ENCODE assay signal across 20 cellular contexts in the genomic region with DNA sequence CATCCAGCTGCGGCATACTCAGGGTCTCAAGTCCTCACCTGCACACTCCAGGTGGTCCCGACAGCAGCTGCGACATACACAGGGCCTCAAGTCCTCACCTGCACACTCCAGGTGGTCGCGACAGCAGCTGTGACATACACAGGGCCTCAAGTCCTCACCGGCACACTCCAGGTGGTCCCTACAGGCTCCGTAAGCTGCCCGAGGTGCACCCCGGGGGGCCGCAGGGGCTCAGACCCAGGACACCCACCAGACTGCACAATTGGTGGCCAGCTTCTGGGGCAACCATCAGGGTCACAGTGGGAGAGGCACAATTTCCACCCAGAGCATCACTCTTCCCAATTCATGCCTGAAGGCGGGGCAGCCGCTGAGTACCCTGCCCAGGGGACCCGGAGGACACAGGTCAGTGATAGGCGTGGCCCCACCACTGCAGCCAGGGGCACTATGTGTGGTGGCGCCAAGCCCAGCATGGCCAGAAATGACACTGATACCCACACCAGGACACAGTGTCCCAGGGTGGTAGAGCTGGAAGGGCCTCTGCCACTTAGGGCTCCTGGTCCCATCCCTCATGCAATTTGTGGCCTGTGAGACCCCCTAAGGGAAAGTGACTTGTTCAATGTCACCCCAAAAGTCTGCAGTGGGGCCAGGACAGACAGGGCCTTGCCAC. TPM values are rescaled to one million over a fixed set of nuclear protein-coding genes. Genes with fewer than 3 reads are reported as not detected.
A peak's percentile ranks its signal among the peaks of the same experiment; 100 is the strongest.
DNase-seq lines count a peak whose midpoint lies in the region; ATAC-seq and TF ChIP-seq lines count a peak whose summit lies in the region.
"Had no signal": no experiment of that assay in that cellular context is flagged by ENCODE, and none has a peak within 500 bp of the region (broad histone marks: within the 10 kb centered on the region; RNA-seq: fewer than 3 reads in every experiment).

No MANE protein-coding gene starts in this region.

- H2BK15ac ChIP-seq in IMR-90 (ENCODE audit: low read depth, low read length) (peak overlapping the region; percentile 91; the same call in 2 of the 3 replicates), mesenchymal stem cell (ENCODE audit: low read depth, poor library complexity, severe bottlenecking) (no peak overlapping the region)

- peak overlapping the region; percentile 86 for H2BK20ac ChIP-seq in IMR-90 (ENCODE audit: low read depth, low read length)

- no peaks in the 10 kb centered on the region for H3K27me3 Mint-ChIP-seq in activated CD4-positive, alpha-beta T cell treated with anti-CD3 and anti-CD28 coated beads, Interleukin-2, amount 10 ng/mL, durations not matched to agents 24 days and 14 days
- no peaks in the 10 kb centered on the region for H3K27me3 Mint-ChIP-seq in activated CD8-positive, alpha-beta T cell treated with anti-CD3 and anti-CD28 coated beads for 36 hours
- H3K27me3 Mint-ChIP-seq: B cell; CD4-positive, CD25-positive, alpha-beta regulatory T cell had no signal

- H3K4me1 ChIP-seq in IMR-90 (ENCODE audit: control insufficient read depth, insufficient read depth, low read length) (no peaks in the 10 kb centered on the region), mesenchymal stem cell (ENCODE audit: control insufficient read depth, insufficient read depth, low read depth, low read length) (peaks cover 17% of the 10 kb centered on the region)
- H3K4me1 ChIP-seq: HAP-1 had no signal

- H3K27me3 ChIP-seq in IMR-90 (ENCODE audit: control insufficient read depth, insufficient read depth, low read length) (no peaks in the 10 kb centered on the region), mesenchymal stem cell (ENCODE audit: control insufficient read depth in 1 of 2, insufficient read depth in 1 of 2, low read length in 2 of 2) (no peaks in the 10 kb centered on the region)
- H3K27me3 ChIP-seq: BLaER1 had no signal

- H2BK12ac ChIP-seq in mesenchymal stem cell (ENCODE audit: low read length in 2 of 2), result peak overlapping the region; percentile 14 to 60

- DNase-seq in Right ventricle myocardium superior (peak; percentile 25), left ventricle myocardium superior (no peak), IMR-90 (no peak), mesenchymal stem cell (no peak), HUDEP-2 (lab: John Stamatoyannopoulos, UW; ENCODE audit: unreplicated experiment in 76 of 76) (no peak)
- no peak for DNase-seq in stimulated activated effector memory CD8-positive, alpha-beta T cell treated with anti-CD3 and anti-CD28 coated beads, Interleukin-12 subunit alpha, Interleukin-12 subunit beta, amount 100 ng/mL, for 72 hours (ENCODE audit: low spot score in 2 of 2)
- DNase-seq in activated CD4-positive, alpha-beta T cell treated with anti-CD3 and anti-CD28 coated beads, Interleukin-2, amount 10 ng/mL, durations not matched to agents 24 days and 14 days, result no peak
- no peak for DNase-seq in activated CD8-positive, alpha-beta T cell treated with anti-CD3 and anti-CD28 coated beads for 36 hours
- DNase-seq: Calu3; CD4-positive, CD25-positive, alpha-beta regulatory T cell; DMS53; DMS79 treated with DMSO at 0.1 percent for 48 hours; GF-D8; GOT3; HFFc6 had no signal

- TF ChIP-seq POLR2A in IMR-90 (IDR thresholded peaks at IDR 0.05; ENCODE audit: low read depth, low read length), result no peak

- no peak for TF ChIP-seq CTCF in IMR-90 (conservative IDR thresholded peaks at IDR 0.05; ENCODE audit: low read depth, low read length)
- TF ChIP-seq CTCF in activated CD8-positive, alpha-beta T cell treated with anti-CD3 and anti-CD28 coated beads for 36 hours (IDR thresholded peaks at IDR 0.05), result no peak

- no peak overlapping the region for H3K56ac ChIP-seq in IMR-90 (ENCODE audit: extremely low read depth, insufficient read depth, low read length)

- peaks cover 0 to 6% of the 10 kb centered on the region in 2 experiments; a peak in 3 of 4 replicates for H3K79me1 ChIP-seq in IMR-90 (ENCODE audit: low read depth in 1 of 2, low read length in 2 of 2)
- H3K79me1 ChIP-seq in mesenchymal stem cell (replicated peaks; ENCODE audit: low read length, poor library complexity, severe bottlenecking), result no peaks in the 10 kb centered on the region

- H3K4me3 ChIP-seq in IMR-90 (ENCODE audit: insufficient read depth, low read depth, low read length) (no peak overlapping the region), mesenchymal stem cell (ENCODE audit: insufficient read depth in 1 of 2, low read depth in 1 of 2, low read length in 2 of 2) (no peak overlapping the region)
- H3K4me3 ChIP-seq: BLaER1, HAP-1 had no signal

- H3K14ac ChIP-seq in IMR-90 (replicated peaks; ENCODE audit: low read depth, low read length), result peak overlapping the region; percentile 58; the same call in 1 of the 2 replicates
- H3K14ac ChIP-seq in mesenchymal stem cell (ENCODE audit: low read length in 2 of 2), result no peak overlapping the region

- H3K9me3 ChIP-seq in IMR-90 (ENCODE audit: control insufficient read depth, insufficient read depth, low read length) (no peaks in the 10 kb centered on the region), mesenchymal stem cell (ENCODE audit: control insufficient read depth, low read length) (peaks cover 4% of the 10 kb centered on the region)
- H3K9me3 ChIP-seq: BLaER1, HAP-1 had no signal

- H2BK120ac ChIP-seq in IMR-90 (ENCODE audit: low read depth, low read length), result peak overlapping the region; percentile 100
- H2BK120ac ChIP-seq in mesenchymal stem cell (ENCODE audit: low read depth, low read length), result no peak overlapping the region

- H2AK5ac ChIP-seq in IMR-90 (ENCODE audit: low read depth, low read length), result peak overlapping the region; percentile 97
- H2AK5ac ChIP-seq in mesenchymal stem cell (ENCODE audit: low read length, severe bottlenecking), result peak overlapping the region; percentile 40

- no peak overlapping the region for H3K4me3 Mint-ChIP-seq in stimulated activated effector memory CD8-positive, alpha-beta T cell treated with anti-CD3 and anti-CD28 coated beads, Interleukin-12 subunit alpha, Interleukin-12 subunit beta, amount 100 ng/mL, for 72 hours
- no peak overlapping the region for H3K4me3 Mint-ChIP-seq in activated CD4-positive, alpha-beta T cell treated with anti-CD3 and anti-CD28 coated beads, Interleukin-2, amount 10 ng/mL, durations not matched to agents 24 days and 14 days
- H3K4me3 Mint-ChIP-seq in activated CD8-positive, alpha-beta T cell treated with anti-CD3 and anti-CD28 coated beads for 36 hours, result no peak overlapping the region
- H3K4me3 Mint-ChIP-seq: B cell; CD4-positive, CD25-positive, alpha-beta regulatory T cell; CD8-positive, alpha-beta T cell; HFFc6 had no signal

- intact Hi-C loops in Right ventricle myocardium superior (cut with DNase I) (no loop called here), left ventricle myocardium superior (cut with micrococcal nuclease) (no loop called here), IMR-90 (cut with micrococcal nuclease) (no loop called here)
- intact Hi-C loops in activated CD4-positive, alpha-beta T cell treated with anti-CD3 and anti-CD28 coated beads, Interleukin-2, amount 10 ng/mL, durations not matched to agents 24 days and 14 days (cut with micrococcal nuclease), result no loop called here
- intact Hi-C loops in activated CD8-positive, alpha-beta T cell treated with anti-CD3 and anti-CD28 coated beads for 36 hours (cut with micrococcal nuclease), result no loop called here

- H3K36me3 ChIP-seq in IMR-90 (ENCODE audit: control insufficient read depth, insufficient read depth, low read length), result no peaks in the 10 kb centered on the region
- no peaks in the 10 kb centered on the region for H3K36me3 ChIP-seq in mesenchymal stem cell (ENCODE audit: control insufficient read depth in 1 of 2, insufficient read depth in 2 of 2, low read depth in 1 of 2, low read length in 2 of 2)
- H3K36me3 ChIP-seq: BLaER1, HAP-1 had no signal

- CTCF ChIA-PET in IMR-90 (lab: Yijun Ruan, JAX), result no interaction called here
- CTCF ChIA-PET in activated CD8-positive, alpha-beta T cell treated with anti-CD3 and anti-CD28 coated beads for 36 hours (lab: Charles Lee), result no interaction called here

- peaks cover 7% of the 10 kb centered on the region for H3K9me1 ChIP-seq in IMR-90 (ENCODE audit: insufficient read depth, low read length)

- 100% methylated on average over 8 of the region's 15 CpGs; no CpG with 5 or more reads in 1 of the 2 experiments for WGBS in IMR-90 (ENCODE audit: extremely low coverage in 2 of 2, insufficient read length in 1 of 2), 2 experiments
- 97% methylated on average over 15 of the region's 15 CpGs for WGBS in mesenchymal stem cell

- ATAC-seq in Right ventricle myocardium superior (ENCODE audit: poor library complexity) (no peak), left ventricle myocardium superior (no peak), IMR-90 (ENCODE audit: low read depth) (no peak)
- no peak for ATAC-seq in stimulated activated effector memory CD8-positive, alpha-beta T cell treated with anti-CD3 and anti-CD28 coated beads, Interleukin-12 subunit alpha, Interleukin-12 subunit beta, amount 100 ng/mL, for 72 hours
- no peak for ATAC-seq in activated CD8-positive, alpha-beta T cell treated with anti-CD3 and anti-CD28 coated beads for 36 hours
- ATAC-seq: CD8-positive, alpha-beta T cell had no signal

- peak overlapping the region; percentile 14 for H2BK5ac ChIP-seq in IMR-90 (ENCODE audit: low read depth, low read length, poor library complexity, severe bottlenecking)
- H2BK5ac ChIP-seq in mesenchymal stem cell (ENCODE audit: low read depth, low read length, poor library complexity, severe bottlenecking), result no peak overlapping the region

- H3K36me3 Mint-ChIP-seq in stimulated activated effector memory CD8-positive, alpha-beta T cell treated with anti-CD3 and anti-CD28 coated beads, Interleukin-12 subunit alpha, Interleukin-12 subunit beta, amount 100 ng/mL, for 72 hours, result no peaks in the 10 kb centered on the region
- no peaks in the 10 kb centered on the region for H3K36me3 Mint-ChIP-seq in activated CD4-positive, alpha-beta T cell treated with anti-CD3 and anti-CD28 coated beads, Interleukin-2, amount 10 ng/mL, durations not matched to agents 24 days and 14 days (ENCODE audit: low read depth)
- no peaks in the 10 kb centered on the region for H3K36me3 Mint-ChIP-seq in activated CD8-positive, alpha-beta T cell treated with anti-CD3 and anti-CD28 coated beads for 36 hours (ENCODE audit: low read depth)
- H3K36me3 Mint-ChIP-seq: CD4-positive, CD25-positive, alpha-beta regulatory T cell; CD8-positive, alpha-beta T cell had no signal

- peak overlapping the region; percentile 76 for H2AK9ac ChIP-seq in IMR-90 (replicated peaks; ENCODE audit: low read depth, low read length, poor library complexity)

- H3K27ac ChIP-seq in IMR-90 (ENCODE audit: insufficient read depth, low read length), result no peak overlapping the region
- no peak overlapping the region for H3K27ac ChIP-seq in mesenchymal stem cell (ENCODE audit: low read length, poor library complexity, severe bottlenecking)
- H3K27ac ChIP-seq: BLaER1, C4-2B had no signal

- H4K91ac ChIP-seq in IMR-90 (ENCODE audit: insufficient read depth, low read depth, low read length), result peak overlapping the region; percentile 94
- peak overlapping the region; percentile 63 for H4K91ac ChIP-seq in mesenchymal stem cell (ENCODE audit: low read length)

- H4K5ac ChIP-seq in IMR-90 (ENCODE audit: low read depth, low read length), result peak overlapping the region; percentile 35

- H3K23ac ChIP-seq in IMR-90 (ENCODE audit: low read depth, low read length), result 0 out of 2 replicates have a peak overlapping the region, but pooled peaks have one; percentile 32
- no peak overlapping the region for H3K23ac ChIP-seq in mesenchymal stem cell (ENCODE audit: low read length in 2 of 2)

- no TSS peak for BruUV-seq in IMR-90 (replicated peaks; lab: Mats Ljungman, UMichigan)

- peak overlapping the region; percentile 99 for H3K4ac ChIP-seq in IMR-90 (ENCODE audit: low read depth, low read length)
- H3K4ac ChIP-seq in mesenchymal stem cell (ENCODE audit: low read depth in 1 of 2, low read length in 2 of 2), result peak overlapping the region in 1 of 2 experiments; percentile 15

- H3K9me3 Mint-ChIP-seq in stimulated activated effector memory CD8-positive, alpha-beta T cell treated with anti-CD3 and anti-CD28 coated beads, Interleukin-12 subunit alpha, Interleukin-12 subunit beta, amount 100 ng/mL, for 72 hours, result no peaks in the 10 kb centered on the region
- H3K9me3 Mint-ChIP-seq in activated CD4-positive, alpha-beta T cell treated with anti-CD3 and anti-CD28 coated beads, Interleukin-2, amount 10 ng/mL, durations not matched to agents 24 days and 14 days, result peaks cover 3% of the 10 kb centered on the region
- no peaks in the 10 kb centered on the region for H3K9me3 Mint-ChIP-seq in activated CD8-positive, alpha-beta T cell treated with anti-CD3 and anti-CD28 coated beads for 36 hours
- H3K9me3 Mint-ChIP-seq: CD8-positive, alpha-beta T cell; HFFc6 had no signal

- dilution Hi-C loops in IMR-90 (cut with HindIII; ENCODE audit: low sequenced_read_pairs, unreplicated experiment), result no loop called here

- no peak overlapping the region for H3K9ac ChIP-seq in IMR-90 (ENCODE audit: low read depth, low read length)
- no peak overlapping the region for H3K9ac ChIP-seq in mesenchymal stem cell (ENCODE audit: low read length)
- H3K9ac ChIP-seq: BLaER1 had no signal

- no peak for TF ChIP-seq RAD21 in IMR-90 (IDR thresholded peaks at IDR 0.05; ENCODE audit: low read length)

- peak overlapping the region; percentile 33 for H3K27ac Mint-ChIP-seq in stimulated activated effector memory CD8-positive, alpha-beta T cell treated with anti-CD3 and anti-CD28 coated beads, Interleukin-12 subunit alpha, Interleukin-12 subunit beta, amount 100 ng/mL, for 72 hours
- no peak overlapping the region for H3K27ac Mint-ChIP-seq in activated CD4-positive, alpha-beta T cell treated with anti-CD3 and anti-CD28 coated beads, Interleukin-2, amount 10 ng/mL, durations not matched to agents 24 days and 14 days
- H3K27ac Mint-ChIP-seq in activated CD8-positive, alpha-beta T cell treated with anti-CD3 and anti-CD28 coated beads for 36 hours, result no peak overlapping the region
- H3K27ac Mint-ChIP-seq: B cell; CD4-positive, CD25-positive, alpha-beta regulatory T cell; CD8-positive, alpha-beta T cell; HFFc6 had no signal

- no peak overlapping the region; the same call in 1 of the 2 replicates for H3K18ac ChIP-seq in IMR-90 (ENCODE audit: low read depth, low read length)
- H3K18ac ChIP-seq in mesenchymal stem cell (ENCODE audit: low read depth in 1 of 2, low read length in 2 of 2), result no peak overlapping the region

- H3K4me1 Mint-ChIP-seq in stimulated activated effector memory CD8-positive, alpha-beta T cell treated with anti-CD3 and anti-CD28 coated beads, Interleukin-12 subunit alpha, Interleukin-12 subunit beta, amount 100 ng/mL, for 72 hours, result no peaks in the 10 kb centered on the region
- no peaks in the 10 kb centered on the region for H3K4me1 Mint-ChIP-seq in activated CD4-positive, alpha-beta T cell treated with anti-CD3 and anti-CD28 coated beads, Interleukin-2, amount 10 ng/mL, durations not matched to agents 24 days and 14 days
- no peaks in the 10 kb centered on the region for H3K4me1 Mint-ChIP-seq in activated CD8-positive, alpha-beta T cell treated with anti-CD3 and anti-CD28 coated beads for 36 hours (ENCODE audit: low read depth)
- H3K4me1 Mint-ChIP-seq: B cell; CD4-positive, CD25-positive, alpha-beta regulatory T cell had no signal

- H3K4me2 ChIP-seq in IMR-90 (ENCODE audit: low read depth, low read length) (no peak overlapping the region), mesenchymal stem cell (ENCODE audit: low read length, poor library complexity, severe bottlenecking) (no peak overlapping the region)

- H4K20me1 ChIP-seq in IMR-90 (ENCODE audit: insufficient read depth, low read length), result no peaks in the 10 kb centered on the region
- H4K20me1 ChIP-seq: BLaER1 had no signal

- H4K8ac ChIP-seq in IMR-90 (ENCODE audit: low read depth in 2 of 2, low read length in 2 of 2), result peak overlapping the region; percentile 12 to 73; a peak in 3 of 4 replicates
- H4K8ac ChIP-seq in mesenchymal stem cell (ENCODE audit: low read length), result no peak overlapping the region

- POLR2A ChIA-PET in IMR-90 (lab: Charles Lee; ENCODE audit: unreplicated experiment), result no interaction called here
- POLR2A ChIA-PET in activated CD8-positive, alpha-beta T cell treated with anti-CD3 and anti-CD28 coated beads for 36 hours (lab: Charles Lee), result interaction anchor here (0.6 kb wide), 1 partner anchor 14 kb away, joined by 3 read pairs; no protein-coding TSS in a partner anchor

- in situ Hi-C loops in IMR-90 (cut with MboI; ENCODE audit: low sequenced_read_pairs), result no loop called here

- H2AFZ ChIP-seq in IMR-90 (replicated peaks; ENCODE audit: low read length, poor library complexity), result peak overlapping the region; percentile 27
- no peak overlapping the region for H2AFZ ChIP-seq in mesenchymal stem cell (ENCODE audit: low read depth, low read length)

RNA-seq across cellular contexts. Expression of gene ZNF469, which starts 57.5 kb away (rescaled TPM):
- 0.94 TPM for total RNA-seq in Right ventricle myocardium superior
- total RNA-seq in left ventricle myocardium superior, result 1.0 TPM
- 1.1 and 1.4 TPM in 2 replicates for total RNA-seq in IMR-90 (2012; rRNA removed)
- polyA plus RNA-seq in IMR-90 (2012; rRNA removed), result 13.3 and 16.4 TPM in 2 replicates
- polyA plus RNA-seq in IMR-90 (2012; cell fraction: cytosol; rRNA removed), result 5.1 and 8.8 TPM in 2 replicates
- 32.3 and 70.4 TPM in 2 replicates for polyA plus RNA-seq in IMR-90 (2012; cell fraction: nucleus; rRNA removed; ENCODE audit: low replicate concordance)
- 11.1 TPM for polyA plus RNA-seq in mesenchymal stem cell (2013, experiment 1 of 2)
- 10.4 TPM for polyA plus RNA-seq in mesenchymal stem cell (2013, experiment 2 of 2)
- 0.57 and 0.63 TPM in 2 replicates for total RNA-seq in activated CD4-positive, alpha-beta T cell treated with anti-CD3 and anti-CD28 coated beads, Interleukin-2, amount 10 ng/mL, durations not matched to agents 24 days and 14 days
- total RNA-seq in activated CD8-positive, alpha-beta T cell treated with anti-CD3 and anti-CD28 coated beads for 36 hours, result under 1 TPM; 0.45 to 0.56 TPM
